In genomic region chr12:48680861-48681260, GRCh38 we compare ENCODE assay signal across 8 cellular contexts. TPM values are rescaled to one million over a fixed set of nuclear protein-coding genes. Genes with fewer than 3 reads are reported as not detected.
A peak's percentile ranks its signal among the peaks of the same experiment; 100 is the strongest.
DNase-seq lines count a peak whose midpoint lies in the region; ATAC-seq and TF ChIP-seq lines count a peak whose summit lies in the region.

No MANE protein-coding gene starts in this region.

- no peak for TF ChIP-seq CTCF in GM12864 (IDR thresholded peaks at IDR 0.05; ENCODE audit: low read depth, low read length, missing control alignments)
- no peak for TF ChIP-seq CTCF in SU-DHL-6 (IDR thresholded peaks at IDR 0.05; ENCODE audit: insufficient read depth, low read length, poor library complexity, severe bottlenecking)
- TF ChIP-seq CTCF in fibroblast of the aortic adventitia (IDR thresholded peaks at IDR 0.05; ENCODE audit: insufficient read depth, low read length), result no peak
- no peak for TF ChIP-seq CTCF in sigmoid colon (IDR thresholded peaks at IDR 0.05)

- WGBS in sigmoid colon, 2 donors, result 69 to 84% methylated on average over 13 of the region's 13 CpGs

- H3K4me3 ChIP-seq in GM12864 (ENCODE audit: low read depth, low read length) (peak overlapping the region; percentile 82), SU-DHL-6 (ENCODE audit: insufficient read depth, low read length, poor library complexity, severe bottlenecking) (peak overlapping the region; percentile 88), fibroblast of the aortic adventitia (ENCODE audit: low read depth, low read length) (peak overlapping the region; percentile 98), sigmoid colon (peak overlapping the region; percentile 64 to 89 (median 79))

- H3K4me1 ChIP-seq in sigmoid colon, result peaks cover 0 to 60% (median 47%) of the 10 kb centered on the region in 4 donors

- DNase-seq in GM12864 (ENCODE audit: low read depth) (no peak), fibroblast of the aortic adventitia (ENCODE audit: low read depth) (no peak), sigmoid colon (no peak), NAMALWA (ENCODE audit: low spot score) (no peak), NCI-H1436 (lab: John Stamatoyannopoulos, UW) (no peak)

- no peak for ATAC-seq in HG02981 (IDR thresholded peaks at IDR 0.05; ENCODE audit: unreplicated experiment)
- no peak for ATAC-seq in GM21529 (IDR thresholded peaks at IDR 0.05; ENCODE audit: unreplicated experiment)

- H3K36me3 ChIP-seq in SU-DHL-6 (ENCODE audit: low read length), result peaks cover 28% of the 10 kb centered on the region
- peaks cover 0 to 41% (median 12%) of the 10 kb centered on the region in 4 donors for H3K36me3 ChIP-seq in sigmoid colon

- H3K27ac ChIP-seq in SU-DHL-6 (ENCODE audit: low read depth, low read length) (peak overlapping the region; percentile 63; the same call in 1 of the 2 replicates), sigmoid colon (peak overlapping the region in 3 of 4 donors; percentile 85 to 96 (median 92))

- intact Hi-C loops in sigmoid colon (cut with DNase I), result no loop called here

- peaks cover 61% of the 10 kb centered on the region for H3K79me2 ChIP-seq in SU-DHL-6 (ENCODE audit: insufficient read depth, low read length)

- peak overlapping the region; percentile 84 for H3K4me2 ChIP-seq in SU-DHL-6 (ENCODE audit: low read depth, low read length, poor library complexity, severe bottlenecking)

- H3K9me3 ChIP-seq in SU-DHL-6 (ENCODE audit: insufficient read depth, low read length) (no peaks in the 10 kb centered on the region), sigmoid colon (no peaks in the 10 kb centered on the region)

- no peak overlapping the region for H2AFZ ChIP-seq in SU-DHL-6 (ENCODE audit: low read depth, low read length, severe bottlenecking)

- peak overlapping the region; percentile 91 for H3K9ac ChIP-seq in SU-DHL-6 (ENCODE audit: low read length)

- TF ChIP-seq EP300 in sigmoid colon (IDR thresholded peaks at IDR 0.05), result no peak

- H3K9me2 ChIP-seq in SU-DHL-6 (replicated peaks; ENCODE audit: insufficient read depth, low read length), result no peaks in the 10 kb centered on the region

- 0 out of 2 replicates have a peak, but pooled peaks cover 4% of the 10 kb centered on the region for H3F3A ChIP-seq in SU-DHL-6 (ENCODE audit: insufficient read depth)

- no peaks in the 10 kb centered on the region for H3K27me3 ChIP-seq in SU-DHL-6 (ENCODE audit: low read length)
- H3K27me3 ChIP-seq in sigmoid colon, result no peaks in the 10 kb centered on the region

- H4K20me1 ChIP-seq in SU-DHL-6 (ENCODE audit: low read depth, low read length), result peaks cover 10% of the 10 kb centered on the region; the same call in 1 of the 2 replicates

- no peak for TF ChIP-seq POLR2A in sigmoid colon (IDR thresholded peaks at IDR 0.05)

RNA-seq across cellular contexts. Expression of gene KANSL2, which starts 1.2 kb away (rescaled TPM):
- total RNA-seq in fibroblast of the aortic adventitia (ENCODE audit: low replicate concordance) (21.2 and 39.8 TPM in 2 replicates), sigmoid colon (10 to 100 TPM; 28.2 to 63.0 (median 37.0) TPM)
- 10 to 100 TPM; 13.2 to 26.2 (median 14.8) TPM for polyA plus RNA-seq in sigmoid colon

RNA-seq across cellular contexts. Expression of gene CCNT1, which starts 35.6 kb away (rescaled TPM):
- total RNA-seq in fibroblast of the aortic adventitia (ENCODE audit: low replicate concordance) (21.1 and 34.3 TPM in 2 replicates), sigmoid colon (10 to 100 TPM; 20.7 to 29.2 (median 23.9) TPM)
- 1 to 10 TPM; 3.0 to 7.9 (median 3.7) TPM for polyA plus RNA-seq in sigmoid colon
